Comparison of ENCODE assay signal across 10 cellular contexts in the genomic region with DNA sequence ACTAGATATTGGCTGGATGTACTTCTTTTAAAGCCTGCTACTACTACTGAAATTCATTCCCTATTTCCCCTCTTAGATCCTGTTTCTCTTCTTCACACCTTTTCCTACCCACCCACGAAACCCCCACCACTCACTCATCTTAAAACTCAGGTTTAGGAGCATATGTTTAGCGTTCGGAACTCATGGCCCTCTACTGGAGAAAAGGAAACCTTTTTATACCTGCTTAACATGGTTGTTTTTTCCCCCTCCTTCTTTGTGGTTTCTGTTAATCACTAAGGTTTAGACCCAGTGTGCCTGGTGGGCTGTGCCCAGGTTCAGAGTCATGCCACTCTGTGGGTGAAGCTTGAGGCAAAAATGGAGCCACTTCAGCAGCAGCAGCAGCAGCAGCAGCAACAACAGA. TPM values are rescaled to one million over a fixed set of nuclear protein-coding genes. Genes with fewer than 3 reads are reported as not detected.
A peak's percentile ranks its signal among the peaks of the same experiment; 100 is the strongest.
DNase-seq lines count a peak whose midpoint lies in the region; ATAC-seq lines count a peak whose summit lies in the region.
"Had no signal": no experiment of that assay in that cellular context is flagged by ENCODE, and none has a peak within 500 bp of the region (broad histone marks: within the 10 kb centered on the region; RNA-seq: fewer than 3 reads in every experiment).

No MANE protein-coding gene starts in this region.

- no peak overlapping the region for H3K9ac ChIP-seq in mesenchymal stem cell (ENCODE audit: low read length)

- H2BK120ac ChIP-seq in mesenchymal stem cell (ENCODE audit: low read depth, low read length): no peak overlapping the region

- peak overlapping the region in 1 of 2 donors; percentile 7 for H3K27ac Mint-ChIP-seq in effector memory CD8-positive, alpha-beta T cell
- H3K27ac Mint-ChIP-seq in stimulated activated memory B cell treated with anti-CD40 and anti-IgM and Interleukin-4, amounts not matched to agents 10 μg/mL and 1 μg/mL and 100 μg/mL, for 72 hours: peak overlapping the region; percentile 81

- H3K4me3 ChIP-seq in mesenchymal stem cell (ENCODE audit: insufficient read depth in 1 of 2, low read depth in 1 of 2, low read length in 2 of 2): no peak overlapping the region
- H3K4me3 ChIP-seq: A549 had no signal

- no peaks in the 10 kb centered on the region for H3K27me3 Mint-ChIP-seq in effector memory CD8-positive, alpha-beta T cell
- no peaks in the 10 kb centered on the region for H3K27me3 Mint-ChIP-seq in stimulated activated memory B cell treated with anti-CD40 and anti-IgM and Interleukin-4, amounts not matched to agents 10 μg/mL and 1 μg/mL and 100 μg/mL, for 72 hours

- H3K27ac ChIP-seq in mesenchymal stem cell (ENCODE audit: low read length, poor library complexity, severe bottlenecking): no peak overlapping the region
- H3K27ac ChIP-seq: A549 had no signal

- H3K4me3 Mint-ChIP-seq in effector memory CD8-positive, alpha-beta T cell: peak overlapping the region; percentile 91 to 96
- H3K4me3 Mint-ChIP-seq in stimulated activated memory B cell treated with anti-CD40 and anti-IgM and Interleukin-4, amounts not matched to agents 10 μg/mL and 1 μg/mL and 100 μg/mL, for 72 hours: peak overlapping the region; percentile 47

- peaks cover 52 to 62% of the 10 kb centered on the region in 2 donors for H3K4me1 Mint-ChIP-seq in effector memory CD8-positive, alpha-beta T cell (ENCODE audit: low read depth in 2 of 2)
- peaks cover 62% of the 10 kb centered on the region for H3K4me1 Mint-ChIP-seq in stimulated activated memory B cell treated with anti-CD40 and anti-IgM and Interleukin-4, amounts not matched to agents 10 μg/mL and 1 μg/mL and 100 μg/mL, for 72 hours

- no peak overlapping the region for H3K23ac ChIP-seq in mesenchymal stem cell (ENCODE audit: low read length in 2 of 2)

- H3K36me3 Mint-ChIP-seq in effector memory CD8-positive, alpha-beta T cell (ENCODE audit: insufficient read depth): peaks cover 37% of the 10 kb centered on the region
- H3K36me3 Mint-ChIP-seq in stimulated activated memory B cell treated with anti-CD40 and anti-IgM and Interleukin-4, amounts not matched to agents 10 μg/mL and 1 μg/mL and 100 μg/mL, for 72 hours: peaks cover 10% of the 10 kb centered on the region

- peaks cover 18% of the 10 kb centered on the region for H3K79me1 ChIP-seq in mesenchymal stem cell (replicated peaks; ENCODE audit: low read length, poor library complexity, severe bottlenecking)

- H2AK5ac ChIP-seq in mesenchymal stem cell (ENCODE audit: low read length, severe bottlenecking): no peak overlapping the region

- H2BK12ac ChIP-seq in mesenchymal stem cell (ENCODE audit: low read length in 2 of 2): no peak overlapping the region

- no peaks in the 10 kb centered on the region for H3K9me3 ChIP-seq in mesenchymal stem cell (ENCODE audit: control insufficient read depth, low read length)
- H3K9me3 ChIP-seq: A549 had no signal

- peak; percentile 18 for DNase-seq in NCI-H2171 treated with DMSO at 0.1 percent for 48 hours (lab: John Stamatoyannopoulos, UW)
- no peak for DNase-seq in NCI-H2171 (lab: John Stamatoyannopoulos, UW)
- peak; percentile 22 for DNase-seq in activated CD4-positive, alpha-beta T cell treated with anti-CD3 and anti-CD28 coated beads for 1 hour
- peak in 2 of 3 experiments; percentile 2 to 6 for DNase-seq in effector memory CD8-positive, alpha-beta T cell
- no peak for DNase-seq in mesenchymal stem cell
- no peak for DNase-seq in T1000 (lab: John Stamatoyannopoulos, UW)

- H3K36me3 ChIP-seq in mesenchymal stem cell (ENCODE audit: control insufficient read depth in 1 of 2, insufficient read depth in 2 of 2, low read depth in 1 of 2, low read length in 2 of 2): peaks cover 3% of the 10 kb centered on the region in 2 experiments

- H3K4me1 ChIP-seq in mesenchymal stem cell (ENCODE audit: control insufficient read depth, insufficient read depth, low read depth, low read length): peaks cover 17% of the 10 kb centered on the region

- peaks cover 0 to 4% of the 10 kb centered on the region in 2 experiments for H3K27me3 ChIP-seq in mesenchymal stem cell (ENCODE audit: control insufficient read depth in 1 of 2, insufficient read depth in 1 of 2, low read length in 2 of 2)

- H4K91ac ChIP-seq in mesenchymal stem cell (ENCODE audit: low read length): no peak overlapping the region

- no peak overlapping the region for H2BK5ac ChIP-seq in mesenchymal stem cell (ENCODE audit: low read depth, low read length, poor library complexity, severe bottlenecking)

- no peak overlapping the region for H3K14ac ChIP-seq in mesenchymal stem cell (ENCODE audit: low read length in 2 of 2)

- no peaks in the 10 kb centered on the region for H3K9me3 Mint-ChIP-seq in effector memory CD8-positive, alpha-beta T cell
- no peaks in the 10 kb centered on the region for H3K9me3 Mint-ChIP-seq in stimulated activated memory B cell treated with anti-CD40 and anti-IgM and Interleukin-4, amounts not matched to agents 10 μg/mL and 1 μg/mL and 100 μg/mL, for 72 hours

- H4K8ac ChIP-seq in mesenchymal stem cell (ENCODE audit: low read length): no peak overlapping the region

- H3K4me2 ChIP-seq in mesenchymal stem cell (ENCODE audit: low read length, poor library complexity, severe bottlenecking): no peak overlapping the region
- H3K4me2 ChIP-seq: A549 had no signal

- no peak overlapping the region for H2AFZ ChIP-seq in mesenchymal stem cell (ENCODE audit: low read depth, low read length)

- 58% methylated on average over 3 of the region's 3 CpGs for WGBS in mesenchymal stem cell

- ATAC-seq in effector memory CD8-positive, alpha-beta T cell (replicated peaks): peak; percentile 11
- no peak for ATAC-seq in stimulated activated memory B cell treated with anti-CD40 and anti-IgM and Interleukin-4, amounts not matched to agents 10 μg/mL and 1 μg/mL and 100 μg/mL, for 72 hours
- no peak for ATAC-seq in HG03439 (IDR thresholded peaks at IDR 0.05; ENCODE audit: unreplicated experiment)
- ATAC-seq: A549, left lobe of liver had no signal

- H3K4ac ChIP-seq in mesenchymal stem cell (ENCODE audit: low read depth in 1 of 2, low read length in 2 of 2): no peak overlapping the region

- no peak overlapping the region for H3K18ac ChIP-seq in mesenchymal stem cell (ENCODE audit: low read depth in 1 of 2, low read length in 2 of 2)

- H2BK15ac ChIP-seq in mesenchymal stem cell (ENCODE audit: low read depth, poor library complexity, severe bottlenecking): no peak overlapping the region

RNA-seq across cellular contexts. Expression of a gene that starts 2.6 kb away (rescaled TPM):
- polyA plus RNA-seq in mesenchymal stem cell (2013, experiment 1 of 2): 4.1 TPM
- 3.8 TPM for polyA plus RNA-seq in mesenchymal stem cell (2013, experiment 2 of 2)

Comparison
In these comparisons a context has a peak if more than half of its experiments do, and no peak if none do; other contexts are left out.
1. DNase-seq: peak in NCI-H2171 treated with DMSO at 0.1 percent for 48 hours (single experiment), activated CD4-positive, alpha-beta T cell treated with anti-CD3 and anti-CD28 coated beads for 1 hour (single experiment) and effector memory CD8-positive, alpha-beta T cell (2 of 3); none in NCI-H2171 (single experiment), mesenchymal stem cell (single experiment) and T1000 (single experiment).